ENCODE assay signal across 12 cellular contexts in genomic region chr10:44862917-44863316, GRCh38. TPM values are rescaled to one million over a fixed set of nuclear protein-coding genes. Genes with fewer than 3 reads are reported as not detected.
"Had no signal": no experiment of that assay in that cellular context is flagged by ENCODE, and none has a peak within 500 bp of the region (broad histone marks: within the 10 kb centered on the region; RNA-seq: fewer than 3 reads in every experiment).

No MANE protein-coding gene starts in this region.

- DNase-seq: activated CD8-positive, alpha-beta memory T cell treated with anti-CD3 and anti-CD28 coated beads, Interleukin-2, amount 50 U/mL, for 4 hours; activated CD8-positive, alpha-beta T cell treated with anti-CD3 and anti-CD28 coated beads for 36 hours; activated naive CD4-positive, alpha-beta T cell; right cardiac atrium; small intestine; T1000 had no signal

- H3K27ac ChIP-seq: ascending aorta, tibial nerve had no signal

- H3K4me3 Mint-ChIP-seq: activated CD8-positive, alpha-beta T cell treated with anti-CD3 and anti-CD28 coated beads for 36 hours; activated T-helper 1 cell treated with anti-CD3 and anti-CD28 coated beads, Interleukin-12 subunit alpha, Interleukin-12 subunit beta, Interleukin-2, Interleukin-4 antibody, amounts not matched to agents 30 ng/mL and 10 ng/mL and 1 ng/mL, durations not matched to agents 14 hours and 24 hours and 36 hours had no signal

- H3K36me3 ChIP-seq: ascending aorta, tibial nerve had no signal

- H3K4me3 ChIP-seq: ascending aorta, tibial nerve had no signal

- H3K27ac Mint-ChIP-seq: activated CD8-positive, alpha-beta T cell treated with anti-CD3 and anti-CD28 coated beads for 36 hours; activated T-helper 1 cell treated with anti-CD3 and anti-CD28 coated beads, Interleukin-12 subunit alpha, Interleukin-12 subunit beta, Interleukin-2, Interleukin-4 antibody, amounts not matched to agents 30 ng/mL and 10 ng/mL and 1 ng/mL, durations not matched to agents 14 hours and 24 hours and 36 hours had no signal

- H3K27me3 ChIP-seq: ascending aorta, tibial nerve had no signal

- H3K9me3 ChIP-seq: ascending aorta, tibial nerve had no signal

- H3K9me3 Mint-ChIP-seq: activated CD8-positive, alpha-beta T cell treated with anti-CD3 and anti-CD28 coated beads for 36 hours; activated T-helper 1 cell treated with anti-CD3 and anti-CD28 coated beads, Interleukin-12 subunit alpha, Interleukin-12 subunit beta, Interleukin-2, Interleukin-4 antibody, amounts not matched to agents 30 ng/mL and 10 ng/mL and 1 ng/mL, durations not matched to agents 14 hours and 24 hours and 36 hours had no signal

RNA-seq across cellular contexts. Expression of gene TMEM72, which starts 48.2 kb away (rescaled TPM):
- total RNA-seq: activated CD8-positive, alpha-beta T cell treated with anti-CD3 and anti-CD28 coated beads for 36 hours; activated T-helper 1 cell treated with anti-CD3 and anti-CD28 coated beads, Interleukin-12 subunit alpha, Interleukin-12 subunit beta, Interleukin-2, Interleukin-4 antibody, amounts not matched to agents 30 ng/mL and 10 ng/mL and 1 ng/mL, durations not matched to agents 14 hours and 24 hours and 36 hours; ascending aorta; esophagus mucosa; fibroblast of villous mesenchyme; posterior vena cava had no signal
